In genomic region chr10:42551582-42552187, GRCh38 we compare ENCODE assay signal across 8 cellular contexts.
A peak's percentile ranks its signal among the peaks of the same experiment; 100 is the strongest.
DNase-seq lines count a peak whose midpoint lies in the region; ATAC-seq, FAIRE-seq and TF ChIP-seq lines count a peak whose summit lies in the region.

No MANE protein-coding gene starts in this region.

- H3K9me3 ChIP-seq in BE2C (no peaks in the 10 kb centered on the region), HUES48 (ENCODE audit: control insufficient read depth, insufficient read depth, low read length) (peaks cover 7% of the 10 kb centered on the region; the same call in 1 of the 2 replicates), GM12878 (replicated peaks; ENCODE audit: control insufficient read depth, insufficient read depth, low read length) (no peaks in the 10 kb centered on the region), lower lobe of right lung (peaks cover under 1% of the 10 kb centered on the region), upper lobe of right lung (no peaks in the 10 kb centered on the region)

- RAD21 ChIA-PET in GM12878 (lab: Charles Lee; ENCODE audit: unreplicated experiment): no interaction called here

- TF ChIP-seq CTCF in BE2C (IDR thresholded peaks at IDR 0.05; ENCODE audit: low read depth, low read length) (no peak), GM12878 (IDR thresholded peaks at IDR 0.05 in 2 of 3, conservative IDR thresholded peaks at IDR 0.05 in 1 of 3; ENCODE audit: control insufficient read depth in 2 of 3, extremely low read depth in 1 of 3, insufficient read depth in 1 of 3, low read depth in 3 of 3, low read length in 3 of 3) (no peak), lower lobe of right lung (IDR thresholded peaks at IDR 0.05) (no peak), upper lobe of right lung (IDR thresholded peaks at IDR 0.05) (no peak)

- SMC1A ChIA-PET in GM12878 (lab: Charles Lee; ENCODE audit: uncharacterized antibody, unreplicated experiment): no interaction called here

- WGBS in GM12878 (ENCODE audit: insufficient coverage, insufficient replicate concordance, low lambda C conversion rate, missing lambda C conversion rate): 50% methylated on average over 24 of the region's 24 CpGs

- intact Hi-C loops in GM12878 (cut with micrococcal nuclease; ENCODE audit: unreplicated experiment): loop anchor here (1.0 to 2.0 kb wide), 2 partner anchors 87 to 231 kb away; partner anchors contain the start of genes BMS1 and ZNF33B
- intact Hi-C loops in lower lobe of right lung (cut with DNase I): no loop called here
- intact Hi-C loops in upper lobe of right lung (cut with DNase I): no loop called here

- peak overlapping the region; percentile 91 for H2AFZ ChIP-seq in GM12878 (ENCODE audit: control insufficient read depth, low read depth, low read length)

- TF ChIP-seq POLR2A in GM12878 (IDR thresholded peaks at IDR 0.05; ENCODE audit: low read depth, low read length): no peak
- no peak for TF ChIP-seq POLR2A in GM12892 (IDR thresholded peaks at IDR 0.05; ENCODE audit: low read depth, low read length)

- no peak for TF ChIP-seq EP300 in GM12878 (IDR thresholded peaks at IDR 0.05; ENCODE audit: borderline replicate concordance in 1 of 2, control insufficient read depth in 1 of 2, low read depth in 2 of 2, low read length in 2 of 2)

- H3K36me3 ChIP-seq in BE2C: no peaks in the 10 kb centered on the region
- H3K36me3 ChIP-seq in HUES48 (ENCODE audit: control insufficient read depth, insufficient read depth, low read length): no peaks in the 10 kb centered on the region
- no peaks in the 10 kb centered on the region for H3K36me3 ChIP-seq in GM12878 (ENCODE audit: control insufficient read depth in 2 of 2, insufficient read depth in 2 of 2, low read length in 1 of 2)
- no peaks in the 10 kb centered on the region for H3K36me3 ChIP-seq in lower lobe of right lung
- no peaks in the 10 kb centered on the region for H3K36me3 ChIP-seq in upper lobe of right lung

- peak overlapping the region; percentile 92 for H3K4me3 ChIP-seq in BE2C (ENCODE audit: low read depth, low read length)
- H3K4me3 ChIP-seq in HUES48 (ENCODE audit: low read depth, low read length): peak overlapping the region; percentile 90
- H3K4me3 ChIP-seq in GM12878: peak overlapping the region; percentile 84
- peak overlapping the region; percentile 86 for H3K4me3 ChIP-seq in lower lobe of right lung
- H3K4me3 ChIP-seq in upper lobe of right lung: peak overlapping the region; percentile 90

- no TSS peak for BruUV-seq in GM12878 (replicated peaks; lab: Mats Ljungman, UMichigan)

- no peak overlapping the region for H3K27ac ChIP-seq in HUES48 (ENCODE audit: low read depth, low read length)
- peak overlapping the region; percentile 69 for H3K27ac ChIP-seq in GM12878 (ENCODE audit: control insufficient read depth, insufficient read depth)
- peak overlapping the region; percentile 76 for H3K27ac ChIP-seq in lower lobe of right lung
- H3K27ac ChIP-seq in upper lobe of right lung: no peak overlapping the region

- H3K79me2 ChIP-seq in GM12878 (ENCODE audit: control insufficient read depth, insufficient read depth, low read length): peaks cover 11% of the 10 kb centered on the region

- in situ Hi-C loops in GM12878 (cut with MboI): loop anchor here (5.0 to 10.0 kb wide), 2 partner anchors 231 to 583 kb away; partner anchors contain the start of genes BMS1 and CSGALNACT2

- CTCF ChIA-PET in GM12878 (lab: Yijun Ruan, JAX): interaction anchor here (0.8 kb wide), 1 partner anchor 87 kb away, joined by 3 read pairs; the partner anchor contains the start of gene ZNF33B

- ATAC-seq in GM12878 (peak; percentile 1; the same call in 2 of the 3 replicates), lower lobe of right lung (no peak), upper lobe of right lung (no peak)

- POLR2A ChIA-PET in GM12878 (lab: Charles Lee): no interaction called here

- H3K4me2 ChIP-seq in GM12878 (ENCODE audit: control insufficient read depth, insufficient read depth): peak overlapping the region; percentile 98

- TF ChIP-seq RAD21 in GM12878 (IDR thresholded peaks at IDR 0.05; ENCODE audit: insufficient read depth, low read depth, low read length): no peak

- FAIRE-seq in GM12878 (lab: Jason Lieb, UNC) (no peak), GM12892 (lab: Jason Lieb, UNC) (no peak)

- H4K20me1 ChIP-seq in GM12878 (ENCODE audit: control insufficient read depth, insufficient read depth): no peaks in the 10 kb centered on the region

- H3K4me1 ChIP-seq in BE2C: no peaks in the 10 kb centered on the region
- H3K4me1 ChIP-seq in HUES48 (ENCODE audit: control insufficient read depth, insufficient read depth, low read length): peaks cover 3% of the 10 kb centered on the region; the same call in 1 of the 2 replicates
- H3K4me1 ChIP-seq in GM12878 (ENCODE audit: control insufficient read depth, insufficient read depth, low read length): no peaks in the 10 kb centered on the region; the same call in 1 of the 2 replicates
- peaks cover 20% of the 10 kb centered on the region for H3K4me1 ChIP-seq in lower lobe of right lung
- H3K4me1 ChIP-seq in upper lobe of right lung: peaks cover 8% of the 10 kb centered on the region

- H3K27me3 ChIP-seq in BE2C: no peaks in the 10 kb centered on the region
- no peaks in the 10 kb centered on the region for H3K27me3 ChIP-seq in HUES48 (ENCODE audit: control insufficient read depth, insufficient read depth, low read length)
- no peaks in the 10 kb centered on the region for H3K27me3 ChIP-seq in GM12878 (replicated peaks in 1 of 2; ENCODE audit: control insufficient read depth in 2 of 2, insufficient read depth in 2 of 2, low read length in 1 of 2)
- H3K27me3 ChIP-seq in lower lobe of right lung (ENCODE audit: low read depth): no peaks in the 10 kb centered on the region
- H3K27me3 ChIP-seq in upper lobe of right lung: no peaks in the 10 kb centered on the region

- DNase-seq in BE2C: no peak
- DNase-seq in GM12878 (ENCODE audit: low read depth, low spot score): no peak
- DNase-seq in lower lobe of right lung: no peak
- DNase-seq in upper lobe of right lung: no peak
- no peak for DNase-seq in 8988T
- DNase-seq in GM12892 (ENCODE audit: insufficient read length): no peak
- no peak for DNase-seq in NAMALWA (ENCODE audit: low spot score)

- H3K9ac ChIP-seq in HUES48 (ENCODE audit: low read depth, low read length) (peak overlapping the region; percentile 39; the same call in 1 of the 2 replicates), GM12878 (ENCODE audit: control insufficient read depth, insufficient read depth, low read length) (peak overlapping the region; percentile 86)

TF ChIP-seq in GM12878, 131 proteins besides CTCF, POLR2A, EP300 and RAD21:
- peak; percentile 96 for TF ChIP-seq MLLT1 (IDR thresholded peaks at IDR 0.05)
- TF ChIP-seq BHLHE40 (IDR thresholded peaks at IDR 0.05; ENCODE audit: borderline replicate concordance in 1 of 2, low read depth in 2 of 2, low read length in 1 of 2): peak; percentile 48 to 69; a peak in 2 of 4 replicates
- no peak for TF ChIP-seq BCL3 (IDR thresholded peaks at IDR 0.05; ENCODE audit: borderline replicate concordance, insufficient read depth, low read depth, low read length, poor library complexity, severe bottlenecking)
- no peak for TF ChIP-seq YBX1 (IDR thresholded peaks at IDR 0.05)
- TF ChIP-seq ZZZ3 (IDR thresholded peaks at IDR 0.05; ENCODE audit: control insufficient read depth, insufficient read length, low read depth): no peak
TF ChIP-seq in GM12878: peak in this region for 2.

Comparison
In these comparisons a context has a peak if more than half of its experiments do, and no peak if none do; other contexts are left out.
1. H3K27ac ChIP-seq: peak in GM12878 (single experiment) and lower lobe of right lung (single experiment); none in HUES48 (single experiment) and upper lobe of right lung (single experiment).
2. Peak in every context shown above with its lines, with median percentiles within 50 percentile points of each other: H3K4me3 ChIP-seq.